Comparison of ENCODE assay signal across 8 cellular contexts in genomic region chrX:123960956-123961267, GRCh38. TPM values are rescaled to one million over a fixed set of nuclear protein-coding genes. Genes with fewer than 3 reads are reported as not detected.
DNase-seq lines count a peak whose midpoint lies in the region; ATAC-seq and TF ChIP-seq lines count a peak whose summit lies in the region.

No MANE protein-coding gene starts in this region.

- no peaks in the 10 kb centered on the region for H3K9me3 ChIP-seq in liver (ENCODE audit: control insufficient read depth in 4 of 4, low read length in 3 of 4)

- TF ChIP-seq RAD21 in liver (IDR thresholded peaks at IDR 0.05): no peak

- H3K27me3 ChIP-seq in liver (ENCODE audit: control insufficient read depth in 4 of 4, insufficient read depth in 4 of 4, low read length in 3 of 4): no peaks in the 10 kb centered on the region

- TF ChIP-seq CTCF in liver (IDR thresholded peaks at IDR 0.05; ENCODE audit: low read depth, low read length, missing input control): no peak

- peaks cover 18% of the 10 kb centered on the region for H3K4me1 Mint-ChIP-seq in activated CD4-positive, alpha-beta T cell treated with anti-CD3 and anti-CD28 coated beads, Interleukin-2, amount 10 ng/mL, durations not matched to agents 24 days and 14 days

- no peak for ATAC-seq in HG03457 (IDR thresholded peaks at IDR 0.05; ENCODE audit: unreplicated experiment)

- H3K9ac ChIP-seq in liver (ENCODE audit: low read depth in 1 of 2, low read length in 2 of 2): peak overlapping the region; percentile 83 to 85

- no peaks in the 10 kb centered on the region for H3K27me3 Mint-ChIP-seq in activated CD4-positive, alpha-beta T cell treated with anti-CD3 and anti-CD28 coated beads, Interleukin-2, amount 10 ng/mL, durations not matched to agents 24 days and 14 days

- no peaks in the 10 kb centered on the region for H3K36me3 ChIP-seq in liver (ENCODE audit: control insufficient read depth in 4 of 4, insufficient read depth in 3 of 4, low read depth in 1 of 4, low read length in 3 of 4)

- peaks cover 0 to 13% (median 8%) of the 10 kb centered on the region in 4 donors for H3K4me1 ChIP-seq in liver (ENCODE audit: control insufficient read depth in 4 of 4, insufficient read depth in 4 of 4, low read length in 3 of 4)

- peak overlapping the region; percentile 84 for H3K4me3 Mint-ChIP-seq in activated CD4-positive, alpha-beta T cell treated with anti-CD3 and anti-CD28 coated beads, Interleukin-2, amount 10 ng/mL, durations not matched to agents 24 days and 14 days

- intact Hi-C loops in activated CD4-positive, alpha-beta T cell treated with anti-CD3 and anti-CD28 coated beads, Interleukin-2, amount 10 ng/mL, durations not matched to agents 24 days and 14 days (cut with micrococcal nuclease): loop anchor here (1.0 to 5.0 kb wide), 5 partner anchors 15 to 388 kb away; no protein-coding TSS in a partner anchor
- intact Hi-C loops in posterior vena cava (cut with DNase I): loop anchor here (2.0 to 5.0 kb wide), 3 partner anchors 14 to 481 kb away; no protein-coding TSS in a partner anchor

- H3K27ac Mint-ChIP-seq in activated CD4-positive, alpha-beta T cell treated with anti-CD3 and anti-CD28 coated beads, Interleukin-2, amount 10 ng/mL, durations not matched to agents 24 days and 14 days: peak overlapping the region; percentile 98

- H3K27ac ChIP-seq in adipose tissue (ENCODE audit: low read depth, low read length) (peak overlapping the region; percentile 90), liver (ENCODE audit: low read depth in 1 of 2, low read length in 2 of 2) (peak overlapping the region; percentile 90 to 98), temporal lobe (ENCODE audit: low read depth, low read length) (peak overlapping the region; percentile 98)

- peak overlapping the region; percentile 47 to 76 (median 54) for H3K4me3 ChIP-seq in liver (ENCODE audit: low read depth in 1 of 3, low read length in 3 of 3)

- H3K9me3 Mint-ChIP-seq in activated CD4-positive, alpha-beta T cell treated with anti-CD3 and anti-CD28 coated beads, Interleukin-2, amount 10 ng/mL, durations not matched to agents 24 days and 14 days: no peaks in the 10 kb centered on the region

- DNase-seq in activated CD4-positive, alpha-beta T cell treated with anti-CD3 and anti-CD28 coated beads, Interleukin-2, amount 10 ng/mL, durations not matched to agents 24 days and 14 days: no peak
- no peak for DNase-seq in activated CD4-positive, alpha-beta T cell treated with anti-CD3 and anti-CD28 coated beads for 1 hour
- DNase-seq in posterior vena cava (ENCODE audit: low spot score) (no peak), SKM-1 treated with dmso at 0.1 percent for 144 hours (lab: John Stamatoyannopoulos, UW; ENCODE audit: unreplicated experiment) (no peak)

- peaks cover 8% of the 10 kb centered on the region for H3K36me3 Mint-ChIP-seq in activated CD4-positive, alpha-beta T cell treated with anti-CD3 and anti-CD28 coated beads, Interleukin-2, amount 10 ng/mL, durations not matched to agents 24 days and 14 days (ENCODE audit: low read depth)

- 0 to 18% (median 0%) methylated on average over 4 to 13 of the region's 13 CpGs for WGBS in adipose tissue, 3 donors
- 3% methylated on average over 13 of the region's 13 CpGs for WGBS in liver

TF ChIP-seq in liver, 16 proteins besides CTCF, POLR2A, EP300 and RAD21:
- TF ChIP-seq HNF4A (conservative IDR thresholded peaks at IDR 0.05) (no peak), HNF4G (IDR thresholded peaks at IDR 0.05) (no peak), ZBTB33 (IDR thresholded peaks at IDR 0.05) (no peak), RXRA (IDR thresholded peaks at IDR 0.05) (no peak), TAF1 (conservative IDR thresholded peaks at IDR 0.05) (no peak), FOXA2 (IDR thresholded peaks at IDR 0.05) (no peak), REST (IDR thresholded peaks at IDR 0.05) (no peak), GABPA (IDR thresholded peaks at IDR 0.05 in 1 of 2, conservative IDR thresholded peaks at IDR 0.05 in 1 of 2) (no peak), ATF3 (IDR thresholded peaks at IDR 0.05) (no peak)

RNA-seq across cellular contexts. Expression of gene STAG2, which starts 0.6 kb away (rescaled TPM):
- 101 and 103 TPM in 2 replicates for total RNA-seq in activated CD4-positive, alpha-beta T cell treated with anti-CD3 and anti-CD28 coated beads, Interleukin-2, amount 10 ng/mL, durations not matched to agents 24 days and 14 days
- polyA plus RNA-seq in adipose tissue: 10 to 100 TPM; 15.6 to 35.3 (median 20.1) TPM
- total RNA-seq in liver: 10 to 100 TPM; 32.5 to 71.0 TPM
- polyA plus RNA-seq in liver: 10 to 100 TPM in 1 of 2 donors, 1 to 10 TPM in 1; 9.7 to 15.3 TPM
- 101 TPM for total RNA-seq in temporal lobe
- 10 to 100 TPM; 51.7 to 64.4 TPM for total RNA-seq in posterior vena cava
